Comparison of ENCODE assay signal across 22 cellular contexts in the genomic region with DNA sequence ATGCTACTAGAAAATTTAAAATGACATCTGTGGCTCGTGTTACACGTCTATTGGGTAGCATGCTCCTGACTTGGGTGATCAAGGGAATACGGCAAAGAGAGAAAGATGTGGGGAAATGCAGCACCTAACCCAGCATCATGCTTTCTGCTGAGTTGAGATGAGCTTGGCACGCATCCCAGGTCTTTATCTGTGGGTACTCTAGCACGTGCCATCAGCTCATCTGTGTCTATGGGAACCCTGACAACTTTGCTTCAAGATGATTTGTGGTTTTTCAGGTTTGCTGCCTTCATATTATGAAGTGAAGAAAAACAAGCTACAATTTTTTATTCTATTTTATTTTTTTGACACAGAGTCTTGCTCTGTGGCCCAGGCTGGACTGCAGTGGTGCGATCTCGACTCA. TPM values are rescaled to one million over a fixed set of nuclear protein-coding genes. Genes with fewer than 3 reads are reported as not detected.
DNase-seq lines count a peak whose midpoint lies in the region; ATAC-seq lines count a peak whose summit lies in the region.
"Had no signal": no experiment of that assay in that cellular context is flagged by ENCODE, and none has a peak within 500 bp of the region (broad histone marks: within the 10 kb centered on the region; RNA-seq: fewer than 3 reads in every experiment).

No MANE protein-coding gene starts in this region.

- CTCF ChIA-PET in activated naive CD4-positive, alpha-beta T cell treated with anti-CD3 and anti-CD28 coated beads, Interleukin-2, amount 10 ng/mL, durations not matched to agents 7 days and 5 days (lab: Charles Lee) = interaction anchor here (1.4 kb wide), 1 partner anchor 17 kb away, joined by 5 read pairs; no protein-coding TSS in a partner anchor

- peak overlapping the region; percentile 42 for H3K27ac Mint-ChIP-seq in activated naive CD4-positive, alpha-beta T cell treated with anti-CD3 and anti-CD28 coated beads, Interleukin-2, amount 10 ng/mL, durations not matched to agents 7 days and 5 days
- H3K27ac Mint-ChIP-seq in activated T-helper 1 cell treated with anti-CD3 and anti-CD28 coated beads, Interleukin-12 subunit alpha, Interleukin-12 subunit beta, Interleukin-2, Interleukin-4 antibody, amounts not matched to agents 30 ng/mL and 10 ng/mL and 1 ng/mL, durations not matched to agents 14 hours and 24 hours and 36 hours = peak overlapping the region; percentile 29
- H3K27ac Mint-ChIP-seq in stimulated activated memory B cell treated with anti-CD40 and anti-IgM and Interleukin-4, amounts not matched to agents 10 μg/mL and 1 μg/mL and 100 μg/mL, for 72 hours = peak overlapping the region; percentile 82
- H3K27ac Mint-ChIP-seq: nephron had no signal

- intact Hi-C loops in activated T-helper 1 cell treated with anti-CD3 and anti-CD28 coated beads, Interleukin-12 subunit alpha, Interleukin-12 subunit beta, Interleukin-2, Interleukin-4 antibody, amounts not matched to agents 30 ng/mL and 10 ng/mL and 1 ng/mL, durations not matched to agents 14 hours and 24 hours and 36 hours (cut with micrococcal nuclease) = no loop called here

- no peak overlapping the region for H3K4me3 Mint-ChIP-seq in activated naive CD4-positive, alpha-beta T cell treated with anti-CD3 and anti-CD28 coated beads, Interleukin-2, amount 10 ng/mL, durations not matched to agents 7 days and 5 days
- no peak overlapping the region for H3K4me3 Mint-ChIP-seq in activated T-helper 1 cell treated with anti-CD3 and anti-CD28 coated beads, Interleukin-12 subunit alpha, Interleukin-12 subunit beta, Interleukin-2, Interleukin-4 antibody, amounts not matched to agents 30 ng/mL and 10 ng/mL and 1 ng/mL, durations not matched to agents 14 hours and 24 hours and 36 hours
- no peak overlapping the region for H3K4me3 Mint-ChIP-seq in stimulated activated memory B cell treated with anti-CD40 and anti-IgM and Interleukin-4, amounts not matched to agents 10 μg/mL and 1 μg/mL and 100 μg/mL, for 72 hours
- H3K4me3 Mint-ChIP-seq: CD8-positive, alpha-beta memory T cell; IgD-negative memory B cell; nephron had no signal

- no peak for ATAC-seq in stimulated activated memory B cell treated with anti-CD40 and anti-IgM and Interleukin-4, amounts not matched to agents 10 μg/mL and 1 μg/mL and 100 μg/mL, for 72 hours
- no peak for ATAC-seq in HG03280 (IDR thresholded peaks at IDR 0.05; ENCODE audit: unreplicated experiment)
- no peak for ATAC-seq in HG03097 (IDR thresholded peaks at IDR 0.05; ENCODE audit: low FRiP score, unreplicated experiment)
- ATAC-seq: HCT116; right cardiac atrium; stimulated activated naive CD8-positive, alpha-beta T cell treated with anti-CD3 and anti-CD28 coated beads, Interleukin-15, Interleukin-2, amounts not matched to agents 100 U/mL and 50 U/mL, for 24 hours had no signal

- H3K36me3 Mint-ChIP-seq in activated naive CD4-positive, alpha-beta T cell treated with anti-CD3 and anti-CD28 coated beads, Interleukin-2, amount 10 ng/mL, durations not matched to agents 7 days and 5 days = peaks cover 77% of the 10 kb centered on the region
- H3K36me3 Mint-ChIP-seq in activated T-helper 1 cell treated with anti-CD3 and anti-CD28 coated beads, Interleukin-12 subunit alpha, Interleukin-12 subunit beta, Interleukin-2, Interleukin-4 antibody, amounts not matched to agents 30 ng/mL and 10 ng/mL and 1 ng/mL, durations not matched to agents 14 hours and 24 hours and 36 hours (ENCODE audit: low read depth) = peaks cover 65% of the 10 kb centered on the region
- H3K36me3 Mint-ChIP-seq in stimulated activated memory B cell treated with anti-CD40 and anti-IgM and Interleukin-4, amounts not matched to agents 10 μg/mL and 1 μg/mL and 100 μg/mL, for 72 hours = peaks cover 32% of the 10 kb centered on the region

- no peak for DNase-seq in activated naive CD4-positive, alpha-beta T cell treated with anti-CD3 and anti-CD28 coated beads, Interleukin-2, amount 10 ng/mL, durations not matched to agents 7 days and 5 days
- DNase-seq in activated naive CD4-positive, alpha-beta T cell treated with anti-CD3 and anti-CD28 coated beads, Interleukin-2, amount 50 U/mL, for 16 hours = no peak
- DNase-seq in Jurkat, Clone E6-1 (ENCODE audit: low read depth, low spot score) = peak; percentile 49
- DNase-seq in activated T-helper 1 cell treated with anti-CD3 and anti-CD28 coated beads, Interleukin-12 subunit alpha, Interleukin-12 subunit beta, Interleukin-2, Interleukin-4 antibody, amounts not matched to agents 30 ng/mL and 10 ng/mL and 1 ng/mL, durations not matched to agents 14 hours and 24 hours and 36 hours (ENCODE audit: low spot score) = no peak
- DNase-seq: activated CD4-positive, alpha-beta T cell treated with anti-CD3 and anti-CD28 coated beads, Interleukin-2, amount 50 U/mL, for 48 hours; activated effector memory CD4-positive, alpha-beta T cell treated with anti-CD3 and anti-CD28 coated beads, Interleukin-2, amount 50 U/mL, for 16 hours; islet precursor cell; NCI-H1694 treated with DMSO at 0.1 percent for 48 hours; NCI-H2227 treated with DMSO at 0.1 percent for 48 hours; NCI-H774; right cardiac atrium; stimulated activated CD4-positive, alpha-beta T cell treated with anti-CD3 and anti-CD28 coated beads, Interleukin-12 subunit alpha, Interleukin-12 subunit beta, amount 100 ng/mL, for 4 hours; stimulated activated CD4-positive, alpha-beta T cell treated with anti-CD3 and anti-CD28 coated beads, Interleukin-4, amount 100 ng/mL, for 24 hours; stimulated activated naive CD8-positive, alpha-beta T cell treated with anti-CD3 and anti-CD28 coated beads, Interleukin-15, Interleukin-2, amounts not matched to agents 100 U/mL and 50 U/mL, for 24 hours; T-helper 9 cell had no signal

- H3K4me1 Mint-ChIP-seq in activated naive CD4-positive, alpha-beta T cell treated with anti-CD3 and anti-CD28 coated beads, Interleukin-2, amount 10 ng/mL, durations not matched to agents 7 days and 5 days = peaks cover 15% of the 10 kb centered on the region
- peaks cover 25% of the 10 kb centered on the region for H3K4me1 Mint-ChIP-seq in activated T-helper 1 cell treated with anti-CD3 and anti-CD28 coated beads, Interleukin-12 subunit alpha, Interleukin-12 subunit beta, Interleukin-2, Interleukin-4 antibody, amounts not matched to agents 30 ng/mL and 10 ng/mL and 1 ng/mL, durations not matched to agents 14 hours and 24 hours and 36 hours (ENCODE audit: low read depth)
- peaks cover 33% of the 10 kb centered on the region for H3K4me1 Mint-ChIP-seq in stimulated activated memory B cell treated with anti-CD40 and anti-IgM and Interleukin-4, amounts not matched to agents 10 μg/mL and 1 μg/mL and 100 μg/mL, for 72 hours

- no peaks in the 10 kb centered on the region for H3K9me3 Mint-ChIP-seq in activated naive CD4-positive, alpha-beta T cell treated with anti-CD3 and anti-CD28 coated beads, Interleukin-2, amount 10 ng/mL, durations not matched to agents 7 days and 5 days
- H3K9me3 Mint-ChIP-seq in activated T-helper 1 cell treated with anti-CD3 and anti-CD28 coated beads, Interleukin-12 subunit alpha, Interleukin-12 subunit beta, Interleukin-2, Interleukin-4 antibody, amounts not matched to agents 30 ng/mL and 10 ng/mL and 1 ng/mL, durations not matched to agents 14 hours and 24 hours and 36 hours = no peaks in the 10 kb centered on the region
- H3K9me3 Mint-ChIP-seq in stimulated activated memory B cell treated with anti-CD40 and anti-IgM and Interleukin-4, amounts not matched to agents 10 μg/mL and 1 μg/mL and 100 μg/mL, for 72 hours = no peaks in the 10 kb centered on the region
- H3K9me3 Mint-ChIP-seq: CD8-positive, alpha-beta memory T cell; IgD-negative memory B cell; nephron had no signal

- no peak overlapping the region for H3K4me3 ChIP-seq in Jurkat, Clone E6-1 (ENCODE audit: low read length)

- no peaks in the 10 kb centered on the region for H3K27me3 Mint-ChIP-seq in activated naive CD4-positive, alpha-beta T cell treated with anti-CD3 and anti-CD28 coated beads, Interleukin-2, amount 10 ng/mL, durations not matched to agents 7 days and 5 days
- H3K27me3 Mint-ChIP-seq in activated T-helper 1 cell treated with anti-CD3 and anti-CD28 coated beads, Interleukin-12 subunit alpha, Interleukin-12 subunit beta, Interleukin-2, Interleukin-4 antibody, amounts not matched to agents 30 ng/mL and 10 ng/mL and 1 ng/mL, durations not matched to agents 14 hours and 24 hours and 36 hours (ENCODE audit: insufficient read depth) = no peaks in the 10 kb centered on the region
- no peaks in the 10 kb centered on the region for H3K27me3 Mint-ChIP-seq in stimulated activated memory B cell treated with anti-CD40 and anti-IgM and Interleukin-4, amounts not matched to agents 10 μg/mL and 1 μg/mL and 100 μg/mL, for 72 hours
- H3K27me3 Mint-ChIP-seq: CD8-positive, alpha-beta memory T cell; IgD-negative memory B cell had no signal

RNA-seq across cellular contexts. Expression of a gene that starts 21.0 kb away (rescaled TPM):
- 25.3 TPM for polyA plus RNA-seq in Jurkat, Clone E6-1 (2012; ENCODE audit: insufficient read depth, insufficient read length)
- 99.5 TPM in 2 replicates for total RNA-seq in activated T-helper 1 cell treated with anti-CD3 and anti-CD28 coated beads, Interleukin-12 subunit alpha, Interleukin-12 subunit beta, Interleukin-2, Interleukin-4 antibody, amounts not matched to agents 30 ng/mL and 10 ng/mL and 1 ng/mL, durations not matched to agents 14 hours and 24 hours and 36 hours

Comparison
In these comparisons a context has a peak if more than half of its experiments do, and no peak if none do; other contexts are left out.
1. H3K27ac Mint-ChIP-seq: peak in every context shown above with its lines; median percentile 82 in stimulated activated memory B cell treated with anti-CD40 and anti-IgM and Interleukin-4, amounts not matched to agents 10 μg/mL and 1 μg/mL and 100 μg/mL, for 72 hours; 42 in activated naive CD4-positive, alpha-beta T cell treated with anti-CD3 and anti-CD28 coated beads, Interleukin-2, amount 10 ng/mL, durations not matched to agents 7 days and 5 days; 29 in activated T-helper 1 cell treated with anti-CD3 and anti-CD28 coated beads, Interleukin-12 subunit alpha, Interleukin-12 subunit beta, Interleukin-2, Interleukin-4 antibody, amounts not matched to agents 30 ng/mL and 10 ng/mL and 1 ng/mL, durations not matched to agents 14 hours and 24 hours and 36 hours.